ENCODE assay signal across 16 cellular contexts in genomic region chr14:103495854-103496253, GRCh38.
"Had no signal": no experiment of that assay in that cellular context is flagged by ENCODE, and none has a peak within 500 bp of the region (broad histone marks: within the 10 kb centered on the region; RNA-seq: fewer than 3 reads in every experiment).

No MANE protein-coding gene starts in this region.

- H3K9me3 ChIP-seq: thoracic aorta had no signal

- ATAC-seq: activated CD8-positive, alpha-beta T cell treated with anti-CD3 and anti-CD28 coated beads, Interleukin-2, amount 10 ng/mL, durations not matched to agents 7 days and 5 days; effector memory CD8-positive, alpha-beta T cell; natural killer cell treated with Interleukin-12 subunit alpha and Interleukin-12 subunit beta and Interleukin-15 and Interleukin-18, amount 100 ng/mL, for 72 hours; stimulated activated naive CD8-positive, alpha-beta T cell treated with anti-CD3 and anti-CD28 coated beads, Interleukin-15, Interleukin-2, amounts not matched to agents 100 U/mL and 50 U/mL, for 24 hours; T-cell had no signal

- H3K4me3 ChIP-seq: cardiac muscle cell, coronary artery, thoracic aorta had no signal

- H3K27me3 ChIP-seq: cardiac muscle cell had no signal

- FAIRE-seq: urothelium cell line had no signal

- H3K27ac ChIP-seq: cardiac muscle cell, coronary artery, thoracic aorta had no signal

- DNase-seq: activated CD4-positive, alpha-beta T cell treated with anti-CD3 and anti-CD28 coated beads for 4 hours; activated CD8-positive, alpha-beta memory T cell treated with anti-CD3 and anti-CD28 coated beads, Interleukin-2, amount 50 U/mL, for 48 hours; activated CD8-positive, alpha-beta T cell treated with anti-CD3 and anti-CD28 coated beads, Interleukin-2, amount 10 ng/mL, durations not matched to agents 7 days and 5 days; activated naive CD4-positive, alpha-beta T cell treated with anti-CD3 and anti-CD28 coated beads for 36 hours; effector memory CD8-positive, alpha-beta T cell; mammary epithelial cell; nucleus accumbens; stimulated activated CD4-positive, alpha-beta T cell treated with anti-CD3 and anti-CD28 coated beads, Interleukin-4, amount 100 ng/mL, for 1 hour; stimulated activated CD8-positive, alpha-beta memory T cell treated with anti-CD3 and anti-CD28 coated beads, Interleukin-4, amount 100 ng/mL, for 48 hours; stimulated activated naive CD8-positive, alpha-beta T cell treated with anti-CD3 and anti-CD28 coated beads, Interleukin-15, Interleukin-2, amounts not matched to agents 100 U/mL and 50 U/mL, for 24 hours; T-cell had no signal
